21 cellular contexts compared by ENCODE assay signal in the genomic region with DNA sequence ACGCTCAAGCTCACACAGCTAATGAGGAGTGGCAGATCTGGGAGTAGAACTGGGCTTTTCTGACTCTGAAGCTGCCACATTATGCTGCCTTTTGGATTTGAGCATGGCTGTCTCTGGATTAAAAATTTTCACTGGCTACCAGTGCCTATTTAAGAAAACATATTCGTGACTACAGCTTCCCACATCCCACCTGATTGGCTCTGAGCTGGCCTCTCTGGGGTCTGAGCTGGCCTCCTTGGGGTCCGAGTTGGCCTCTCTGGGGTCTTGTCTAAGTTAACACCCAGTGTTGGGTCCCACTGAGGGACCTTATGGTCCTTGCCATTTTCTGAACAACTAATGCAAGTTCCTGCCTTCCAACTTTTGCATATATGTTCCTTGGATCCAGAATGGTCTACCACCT. TPM values are rescaled to one million over a fixed set of nuclear protein-coding genes. Genes with fewer than 3 reads are reported as not detected.
"Had no signal": no experiment of that assay in that cellular context is flagged by ENCODE, and none has a peak within 500 bp of the region (broad histone marks: within the 10 kb centered on the region; RNA-seq: fewer than 3 reads in every experiment).

No MANE protein-coding gene starts in this region.

- H3K9me3 ChIP-seq: SK-N-SH had no signal

- H3K4me2 ChIP-seq: KMS-11, SK-N-SH had no signal

- H3K27ac Mint-ChIP-seq: IgD-negative memory B cell had no signal

- DNase-seq: Kasumi-1, MM.1S, NCI-H1092 treated with DMSO at 0.1 percent for 48 hours, NCI-H1436, NCI-H187, NCI-H2029, NCI-H2081 treated with DMSO at 0.1 percent for 48 hours, NCI-H2171, NCI-H226, NCI-H510A, NCI-H69, NCI-H774, RPMI8226, SHP77, SK-N-SH had no signal

- ATAC-seq: K562 had no signal

- H3K4me3 ChIP-seq: K562 had no signal

- H3K9ac ChIP-seq: KMS-11, SK-N-SH had no signal

- H3K4me3 Mint-ChIP-seq: IgD-negative memory B cell had no signal

- H3K27ac ChIP-seq: HL-60, KMS-11 had no signal

- H3K9me3 Mint-ChIP-seq: IgD-negative memory B cell had no signal

RNA-seq across cellular contexts. Expression of a gene that starts 42.7 kb away (rescaled TPM):
- total RNA-seq: K562, M059J, SK-MEL-5 had no signal
- polyA plus RNA-seq: IgD-negative memory B cell had no signal
